8 cellular contexts compared by ENCODE assay signal in genomic region chr1:167720965-167721616, GRCh38. TPM values are rescaled to one million over a fixed set of nuclear protein-coding genes. Genes with fewer than 3 reads are reported as not detected.
A peak's percentile ranks its signal among the peaks of the same experiment; 100 is the strongest.
DNase-seq lines count a peak whose midpoint lies in the region; ATAC-seq and TF ChIP-seq lines count a peak whose summit lies in the region.

No MANE protein-coding gene starts in this region.

- CTCF ChIA-PET in naive thymus-derived CD4-positive, alpha-beta T cell (lab: Charles Lee) = no interaction called here

- TF ChIP-seq CTCF in VCaP (conservative IDR thresholded peaks at IDR 0.05) = peak; percentile 69

- ATAC-seq in naive thymus-derived CD4-positive, alpha-beta T cell = peak; percentile 5
- ATAC-seq in GM21528 (IDR thresholded peaks at IDR 0.05; ENCODE audit: low FRiP score, unreplicated experiment) = no peak

- DNase-seq in NCI-H2171 treated with DMSO at 0.1 percent for 48 hours (lab: John Stamatoyannopoulos, UW) (peak; percentile 61), NCI-H2171 (lab: John Stamatoyannopoulos, UW) (no peak), fibroblast of peridontal ligament (ENCODE audit: extremely low read depth) (peak; percentile 80), HPDE6-E6E7 (ENCODE audit: extremely low spot score) (no peak)
- peak in 1 of 9 donors; percentile 13 for DNase-seq in naive thymus-derived CD4-positive, alpha-beta T cell

- peaks cover 0 to 13% (median 0%) of the 10 kb centered on the region in 5 donors for H3K36me3 Mint-ChIP-seq in naive thymus-derived CD4-positive, alpha-beta T cell

- intact Hi-C loops in naive thymus-derived CD4-positive, alpha-beta T cell (cut with micrococcal nuclease) = loop anchor here (1.0 to 5.0 kb wide), 4 partner anchors 41 to 456 kb away; partner anchors contain the start of gene TIPRL (in 1 of the 2)

- POLR2A ChIA-PET in naive thymus-derived CD4-positive, alpha-beta T cell (lab: Charles Lee) = no interaction called here

- H3K36me3 ChIP-seq in KOPT-K1 (ENCODE audit: insufficient read depth, low read length) = no peaks in the 10 kb centered on the region
- peaks cover 0 to 4% (median 0%) of the 10 kb centered on the region in 3 experiments for H3K36me3 ChIP-seq in naive thymus-derived CD4-positive, alpha-beta T cell (ENCODE audit: control insufficient read depth in 2 of 3, insufficient read depth in 3 of 3, low read length in 3 of 3)

- peaks cover 5 to 18% of the 10 kb centered on the region in 2 donors for H3K4me1 ChIP-seq in naive thymus-derived CD4-positive, alpha-beta T cell (ENCODE audit: control insufficient read depth in 2 of 2, insufficient read depth in 2 of 2, low read length in 2 of 2)

- peaks cover 36 to 73% (median 63%) of the 10 kb centered on the region in 7 donors for H3K4me1 Mint-ChIP-seq in naive thymus-derived CD4-positive, alpha-beta T cell

- peak overlapping the region; percentile 70 to 95 (median 86) for H3K27ac Mint-ChIP-seq in naive thymus-derived CD4-positive, alpha-beta T cell

- H3K4me3 ChIP-seq in naive thymus-derived CD4-positive, alpha-beta T cell (ENCODE audit: low read length) = peak overlapping the region; percentile 64

- H3K27me3 Mint-ChIP-seq in naive thymus-derived CD4-positive, alpha-beta T cell = peaks cover 0 to 1% (median 0%) of the 10 kb centered on the region in 5 donors

- H3K27ac ChIP-seq in KOPT-K1 (ENCODE audit: low read depth, low read length, poor library complexity, severe bottlenecking) = peak overlapping the region; percentile 72
- H3K27ac ChIP-seq in VCaP = peak overlapping the region; percentile 87
- peak overlapping the region; percentile 70 for H3K27ac ChIP-seq in naive thymus-derived CD4-positive, alpha-beta T cell (ENCODE audit: low read depth, low read length)

- no peaks in the 10 kb centered on the region for H3K9me3 ChIP-seq in KOPT-K1 (ENCODE audit: insufficient read depth, low read length, poor library complexity, severe bottlenecking)
- H3K9me3 ChIP-seq in naive thymus-derived CD4-positive, alpha-beta T cell (ENCODE audit: control insufficient read depth in 2 of 3, low read length in 3 of 3) = no peaks in the 10 kb centered on the region

- H3K27me3 ChIP-seq in naive thymus-derived CD4-positive, alpha-beta T cell (ENCODE audit: control insufficient read depth in 2 of 2, insufficient read depth in 2 of 2, low read length in 2 of 2) = no peaks in the 10 kb centered on the region

- peak overlapping the region; percentile 85 to 96 (median 91) for H3K4me3 Mint-ChIP-seq in naive thymus-derived CD4-positive, alpha-beta T cell

- H3K9me3 Mint-ChIP-seq in naive thymus-derived CD4-positive, alpha-beta T cell = no peaks in the 10 kb centered on the region

RNA-seq across cellular contexts. Expression of gene MPZL1, which starts 0.7 kb away (rescaled TPM):
- total RNA-seq in naive thymus-derived CD4-positive, alpha-beta T cell = 10 to 100 TPM in 2 of 5 experiments, 1 to 10 TPM in 3; 4.8 to 25.3 (median 8.6) TPM
- 10 to 100 TPM; 12.2 to 19.0 TPM for polyA plus RNA-seq in naive thymus-derived CD4-positive, alpha-beta T cell

Comparison
In these comparisons a context has a peak if more than half of its experiments do, and no peak if none do; other contexts are left out.
1. DNase-seq: peak in NCI-H2171 treated with DMSO at 0.1 percent for 48 hours (single experiment) and fibroblast of peridontal ligament (single experiment); none in NCI-H2171 (single experiment) and HPDE6-E6E7 (single experiment).
2. Peak in every context shown above with its lines, with median percentiles within 50 percentile points of each other: H3K27ac ChIP-seq.